18 cellular contexts compared by ENCODE assay signal in genomic region chr14:92719421-92719820, GRCh38. TPM values are rescaled to one million over a fixed set of nuclear protein-coding genes. Genes with fewer than 3 reads are reported as not detected.
DNase-seq lines count a peak whose midpoint lies in the region; ATAC-seq, FAIRE-seq and TF ChIP-seq lines count a peak whose summit lies in the region.
"Had no signal": no experiment of that assay in that cellular context is flagged by ENCODE, and none has a peak within 500 bp of the region (broad histone marks: within the 10 kb centered on the region; RNA-seq: fewer than 3 reads in every experiment).

No MANE protein-coding gene starts in this region.

- WGBS in small intestine, 3 donors = 10 to 58% (median 48%) methylated on average over 2 of the region's 2 CpGs

- H3K4me3 ChIP-seq in small intestine (ENCODE audit: low read depth in 1 of 2, low read length in 2 of 2) = no peak overlapping the region
- H3K4me3 ChIP-seq: tibial nerve had no signal

- peaks cover 0 to 2% of the 10 kb centered on the region in 2 donors for H3K4me1 ChIP-seq in small intestine (ENCODE audit: control insufficient read depth in 2 of 2, insufficient read depth in 1 of 2, low read depth in 1 of 2, low read length in 1 of 2)

- DNase-seq in natural killer cell (no peak), Right ventricle myocardium superior (no peak), sciatic nerve (ENCODE audit: low spot score) (no peak), kidney glomerular epithelial cell (lab: John Stamatoyannopoulos, UW) (no peak), small intestine (no peak)
- no peak for DNase-seq in natural killer cell treated with Interleukin-12 subunit alpha and Interleukin-12 subunit beta and Interleukin-15 and Interleukin-18, amount 100 ng/mL, for 72 hours (ENCODE audit: low spot score)
- no peak for DNase-seq in activated naive CD4-positive, alpha-beta T cell treated with anti-CD3 and anti-CD28 coated beads for 36 hours
- DNase-seq: ACHN; activated CD4-positive, alpha-beta T cell treated with anti-CD3 and anti-CD28 coated beads, Interleukin-2, amount 10 ng/mL, durations not matched to agents 24 days and 14 days; activated T-cell treated with anti-CD3 and anti-CD28 coated beads, Interleukin-2, amount 50 U/mL, for 4 hours; GOT3; mesendoderm; NCI-H2171 treated with DMSO at 0.1 percent for 48 hours; nucleus accumbens had no signal

- intact Hi-C loops in natural killer cell (cut with micrococcal nuclease) = loop anchor here (5.0 kb wide), 1 partner anchor 67 kb away; no protein-coding TSS in a partner anchor
- intact Hi-C loops in Right ventricle myocardium superior (cut with DNase I) = no loop called here
- intact Hi-C loops in sciatic nerve (cut with DNase I) = no loop called here
- intact Hi-C loops in activated naive CD4-positive, alpha-beta T cell treated with anti-CD3 and anti-CD28 coated beads for 36 hours (cut with micrococcal nuclease) = no loop called here

- ATAC-seq in natural killer cell = no peak
- ATAC-seq in natural killer cell treated with Interleukin-12 subunit alpha and Interleukin-12 subunit beta and Interleukin-15 and Interleukin-18, amount 100 ng/mL, for 72 hours = no peak
- peak; percentile 45 for ATAC-seq in Right ventricle myocardium superior (ENCODE audit: poor library complexity)
- ATAC-seq in sciatic nerve = peak; percentile 81
- no peak for ATAC-seq in HG02970 (IDR thresholded peaks at IDR 0.05; ENCODE audit: low FRiP score, unreplicated experiment)
- ATAC-seq: activated T-cell treated with anti-CD3 and anti-CD28 coated beads, Interleukin-2, amount 50 U/mL, for 4 hours had no signal

- H3K36me3 ChIP-seq in small intestine (ENCODE audit: control insufficient read depth in 2 of 2, insufficient read depth in 2 of 2, low read length in 2 of 2) = no peaks in the 10 kb centered on the region

- H3K27me3 ChIP-seq in small intestine (ENCODE audit: control insufficient read depth in 2 of 2, insufficient read depth in 2 of 2, low read length in 2 of 2) = no peaks in the 10 kb centered on the region
- H3K27me3 ChIP-seq: tibial nerve had no signal

- H3K4me3 Mint-ChIP-seq in natural killer cell = peak overlapping the region; percentile 28
- H3K4me3 Mint-ChIP-seq in natural killer cell treated with Interleukin-12 subunit alpha and Interleukin-12 subunit beta and Interleukin-15 and Interleukin-18, amount 100 ng/mL, for 72 hours = no peak overlapping the region
- H3K4me3 Mint-ChIP-seq in activated naive CD4-positive, alpha-beta T cell treated with anti-CD3 and anti-CD28 coated beads for 36 hours = no peak overlapping the region
- H3K4me3 Mint-ChIP-seq: activated CD4-positive, alpha-beta T cell treated with anti-CD3 and anti-CD28 coated beads, Interleukin-2, amount 10 ng/mL, durations not matched to agents 24 days and 14 days; activated T-cell treated with anti-CD3 and anti-CD28 coated beads, Interleukin-2, amount 50 U/mL, for 4 hours; IgD-negative memory B cell had no signal

- peak overlapping the region in 1 of 2 donors; percentile 11 for H3K27ac ChIP-seq in small intestine (ENCODE audit: low read depth in 1 of 2, low read length in 1 of 2)

- CTCF ChIA-PET in activated naive CD4-positive, alpha-beta T cell treated with anti-CD3 and anti-CD28 coated beads for 36 hours (lab: Charles Lee) = interaction anchor here (1.1 to 1.4 kb wide), 2 partner anchors 24 to 64 kb away, joined by 3 to 8 read pairs; no protein-coding TSS in a partner anchor

- peaks cover 0 to 2% of the 10 kb centered on the region in 2 donors for H3K27me3 Mint-ChIP-seq in natural killer cell (ENCODE audit: low read depth in 2 of 2)
- peaks cover 5% of the 10 kb centered on the region in 2 donors for H3K27me3 Mint-ChIP-seq in natural killer cell treated with Interleukin-12 subunit alpha and Interleukin-12 subunit beta and Interleukin-15 and Interleukin-18, amount 100 ng/mL, for 72 hours
- H3K27me3 Mint-ChIP-seq in activated naive CD4-positive, alpha-beta T cell treated with anti-CD3 and anti-CD28 coated beads for 36 hours (ENCODE audit: low read depth) = no peaks in the 10 kb centered on the region
- H3K27me3 Mint-ChIP-seq: IgD-negative memory B cell had no signal

- H3K9me3 ChIP-seq in small intestine (ENCODE audit: control insufficient read depth, low read depth) = no peaks in the 10 kb centered on the region
- H3K9me3 ChIP-seq: tibial nerve had no signal

- TF ChIP-seq CTCF in natural killer cell (IDR thresholded peaks at IDR 0.05) = no peak

- H3K9me3 Mint-ChIP-seq in natural killer cell = no peaks in the 10 kb centered on the region
- H3K9me3 Mint-ChIP-seq in natural killer cell treated with Interleukin-12 subunit alpha and Interleukin-12 subunit beta and Interleukin-15 and Interleukin-18, amount 100 ng/mL, for 72 hours = no peaks in the 10 kb centered on the region
- H3K9me3 Mint-ChIP-seq in activated naive CD4-positive, alpha-beta T cell treated with anti-CD3 and anti-CD28 coated beads for 36 hours = no peaks in the 10 kb centered on the region
- H3K9me3 Mint-ChIP-seq: activated CD4-positive, alpha-beta T cell treated with anti-CD3 and anti-CD28 coated beads, Interleukin-2, amount 10 ng/mL, durations not matched to agents 24 days and 14 days; activated T-cell treated with anti-CD3 and anti-CD28 coated beads, Interleukin-2, amount 50 U/mL, for 4 hours; IgD-negative memory B cell had no signal

- peak overlapping the region; percentile 21 to 68 for H3K27ac Mint-ChIP-seq in natural killer cell
- no peak overlapping the region for H3K27ac Mint-ChIP-seq in natural killer cell treated with Interleukin-12 subunit alpha and Interleukin-12 subunit beta and Interleukin-15 and Interleukin-18, amount 100 ng/mL, for 72 hours
- H3K27ac Mint-ChIP-seq in activated naive CD4-positive, alpha-beta T cell treated with anti-CD3 and anti-CD28 coated beads for 36 hours = no peak overlapping the region
- H3K27ac Mint-ChIP-seq: activated CD4-positive, alpha-beta T cell treated with anti-CD3 and anti-CD28 coated beads, Interleukin-2, amount 10 ng/mL, durations not matched to agents 24 days and 14 days had no signal

- no peak for FAIRE-seq in small intestine (lab: Jason Lieb, UNC)
- FAIRE-seq: colon had no signal

- H3K4me1 Mint-ChIP-seq in natural killer cell = peaks cover 14% of the 10 kb centered on the region in 2 donors
- H3K4me1 Mint-ChIP-seq in natural killer cell treated with Interleukin-12 subunit alpha and Interleukin-12 subunit beta and Interleukin-15 and Interleukin-18, amount 100 ng/mL, for 72 hours (ENCODE audit: low read depth in 2 of 2) = peaks cover 9 to 10% of the 10 kb centered on the region in 2 donors
- H3K4me1 Mint-ChIP-seq in activated naive CD4-positive, alpha-beta T cell treated with anti-CD3 and anti-CD28 coated beads for 36 hours (ENCODE audit: low read depth) = no peaks in the 10 kb centered on the region

- no peaks in the 10 kb centered on the region for H3K36me3 Mint-ChIP-seq in natural killer cell
- no peaks in the 10 kb centered on the region for H3K36me3 Mint-ChIP-seq in natural killer cell treated with Interleukin-12 subunit alpha and Interleukin-12 subunit beta and Interleukin-15 and Interleukin-18, amount 100 ng/mL, for 72 hours
- no peaks in the 10 kb centered on the region for H3K36me3 Mint-ChIP-seq in activated naive CD4-positive, alpha-beta T cell treated with anti-CD3 and anti-CD28 coated beads for 36 hours (ENCODE audit: low read depth)

RNA-seq across cellular contexts. Expression of gene LGMN, which starts 29.0 kb away (rescaled TPM):
- 1 to 10 TPM in 2 of 3 donors, under 1 TPM in 1; 0.39 to 6.1 (median 2.5) TPM for total RNA-seq in natural killer cell
- total RNA-seq in natural killer cell treated with Interleukin-12 subunit alpha and Interleukin-12 subunit beta and Interleukin-15 and Interleukin-18, amount 100 ng/mL, for 72 hours = not detected
- total RNA-seq in Right ventricle myocardium superior = 106 TPM
- 118 TPM for total RNA-seq in sciatic nerve
- 1 to 10 TPM; 6.9 to 7.7 TPM for total RNA-seq in activated naive CD4-positive, alpha-beta T cell treated with anti-CD3 and anti-CD28 coated beads for 36 hours
- polyA plus RNA-seq in small intestine = 10 to 100 TPM; 57.8 to 64.9 (median 59.7) TPM

Comparison
In these comparisons a context has a peak if more than half of its experiments do, and no peak if none do; other contexts are left out.
1. H3K27ac Mint-ChIP-seq: peak in natural killer cell (2 of 2); none in natural killer cell treated with Interleukin-12 subunit alpha and Interleukin-12 subunit beta and Interleukin-15 and Interleukin-18, amount 100 ng/mL, for 72 hours (0 of 2) and activated naive CD4-positive, alpha-beta T cell treated with anti-CD3 and anti-CD28 coated beads for 36 hours (single experiment).
2. ATAC-seq: peak in Right ventricle myocardium superior (single experiment) and sciatic nerve (single experiment); none in natural killer cell (0 of 3), natural killer cell treated with Interleukin-12 subunit alpha and Interleukin-12 subunit beta and Interleukin-15 and Interleukin-18, amount 100 ng/mL, for 72 hours (0 of 2) and HG02970 (single experiment).
3. RNA of gene LGMN, which starts 29.0 kb away (total RNA-seq): 118 TPM in sciatic nerve (single experiment) and 106 TPM in Right ventricle myocardium superior (single experiment); 6.9 to 7.7 TPM in activated naive CD4-positive, alpha-beta T cell treated with anti-CD3 and anti-CD28 coated beads for 36 hours, 0.39 to 6.1 TPM in natural killer cell and not detected in natural killer cell treated with Interleukin-12 subunit alpha and Interleukin-12 subunit beta and Interleukin-15 and Interleukin-18, amount 100 ng/mL, for 72 hours; every median in the first group is over 10 times any median in the second.